ENCODE assay signal across 22 cellular contexts in the genomic region with DNA sequence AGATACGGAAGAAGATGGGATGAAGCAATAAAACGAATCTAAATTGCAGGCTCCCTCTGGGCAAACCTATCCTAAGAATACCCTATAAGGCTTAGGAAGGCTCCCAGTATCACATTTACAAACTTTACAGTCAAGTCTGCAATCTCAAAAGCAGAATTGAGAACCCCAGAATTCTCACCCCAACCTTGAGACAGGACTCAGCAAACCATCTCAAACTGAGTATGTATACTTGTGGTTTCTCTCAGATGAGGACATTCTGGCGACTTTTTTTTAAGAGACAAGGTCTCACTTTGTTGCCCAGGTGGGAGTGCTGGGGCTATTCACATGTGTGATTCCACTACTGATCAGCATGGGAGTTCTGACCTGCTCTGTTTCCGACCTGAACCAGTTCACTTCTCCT. TPM values are rescaled to one million over a fixed set of nuclear protein-coding genes. Genes with fewer than 3 reads are reported as not detected.
"Had no signal": no experiment of that assay in that cellular context is flagged by ENCODE, and none has a peak within 500 bp of the region (broad histone marks: within the 10 kb centered on the region; RNA-seq: fewer than 3 reads in every experiment).

No MANE protein-coding gene starts in this region.

- DNase-seq: activated CD4-positive, alpha-beta T cell treated with anti-CD3 and anti-CD28 coated beads, Interleukin-2, amount 10 ng/mL, durations not matched to agents 7 days and 5 days; activated CD4-positive, CD25-positive, alpha-beta regulatory T cell treated with anti-CD3 and anti-CD28 coated beads, Interleukin-2, amount 50 U/mL, for 72 hours; activated CD8-positive, alpha-beta T cell treated with anti-CD3 and anti-CD28 coated beads, Interleukin-2, amount 10 ng/mL, durations not matched to agents 7 days and 5 days; activated naive CD4-positive, alpha-beta T cell; activated naive CD8-positive, alpha-beta T cell treated with anti-CD3 and anti-CD28 coated beads, Interleukin-2, amount 10 ng/mL, durations not matched to agents 7 days and 5 days; activated T-cell treated with anti-CD3 and anti-CD28 coated beads, Interleukin-2, amount 50 U/mL, for 1 hour; amniotic stem cell; effector memory CD8-positive, alpha-beta T cell; foreskin melanocyte; kidney glomerular epithelial cell; left ventricle myocardium inferior; naive thymus-derived CD4-positive, alpha-beta T cell; ovary; stimulated activated CD4-positive, alpha-beta T cell treated with anti-CD3 and anti-CD28 coated beads, Interleukin-2, amount 100 ng/mL, for 48 hours; stimulated activated CD8-positive, alpha-beta memory T cell treated with anti-CD3 and anti-CD28 coated beads, Interleukin-4, amount 100 ng/mL, for 48 hours; stimulated activated naive CD4-positive, alpha-beta T cell treated with Interleukin-2 at 50 U/mL for 16 hours; WERI-Rb-1 had no signal

- ATAC-seq: activated CD8-positive, alpha-beta T cell treated with anti-CD3 and anti-CD28 coated beads, Interleukin-2, amount 10 ng/mL, durations not matched to agents 7 days and 5 days; activated T-helper 17 cell treated with anti-CD3 and anti-CD28 coated beads, Interleukin-2, amount 50 U/mL, for 72 hours; effector memory CD8-positive, alpha-beta T cell; naive thymus-derived CD4-positive, alpha-beta T cell had no signal

- FAIRE-seq: colon, endothelial cell of umbilical vein had no signal

- H3K4me1 Mint-ChIP-seq: activated naive CD8-positive, alpha-beta T cell treated with anti-CD3 and anti-CD28 coated beads, Interleukin-2, amount 10 ng/mL, durations not matched to agents 7 days and 5 days had no signal

- H3K27ac Mint-ChIP-seq: activated CD4-positive, alpha-beta T cell treated with anti-CD3 and anti-CD28 coated beads, Interleukin-2, amount 10 ng/mL, durations not matched to agents 7 days and 5 days; activated CD8-positive, alpha-beta T cell treated with anti-CD3 and anti-CD28 coated beads, Interleukin-2, amount 10 ng/mL, durations not matched to agents 7 days and 5 days; activated naive CD8-positive, alpha-beta T cell treated with anti-CD3 and anti-CD28 coated beads, Interleukin-2, amount 10 ng/mL, durations not matched to agents 7 days and 5 days; activated T-helper 17 cell treated with anti-CD3 and anti-CD28 coated beads, Interleukin-2, amount 50 U/mL, for 72 hours; naive thymus-derived CD4-positive, alpha-beta T cell had no signal

- H3K27me3 Mint-ChIP-seq: activated CD4-positive, alpha-beta T cell treated with anti-CD3 and anti-CD28 coated beads, Interleukin-2, amount 10 ng/mL, durations not matched to agents 7 days and 5 days; activated naive CD8-positive, alpha-beta T cell treated with anti-CD3 and anti-CD28 coated beads, Interleukin-2, amount 10 ng/mL, durations not matched to agents 7 days and 5 days; activated T-helper 17 cell treated with anti-CD3 and anti-CD28 coated beads, Interleukin-2, amount 50 U/mL, for 72 hours; central memory CD8-positive, alpha-beta T cell; effector memory CD8-positive, alpha-beta T cell; naive thymus-derived CD4-positive, alpha-beta T cell; type B pancreatic cell had no signal

- H3K4me3 Mint-ChIP-seq: activated CD4-positive, alpha-beta T cell treated with anti-CD3 and anti-CD28 coated beads, Interleukin-2, amount 10 ng/mL, durations not matched to agents 7 days and 5 days; activated CD8-positive, alpha-beta T cell treated with anti-CD3 and anti-CD28 coated beads, Interleukin-2, amount 10 ng/mL, durations not matched to agents 7 days and 5 days; activated naive CD8-positive, alpha-beta T cell treated with anti-CD3 and anti-CD28 coated beads, Interleukin-2, amount 10 ng/mL, durations not matched to agents 7 days and 5 days; activated T-helper 17 cell treated with anti-CD3 and anti-CD28 coated beads, Interleukin-2, amount 50 U/mL, for 72 hours; central memory CD8-positive, alpha-beta T cell; effector memory CD8-positive, alpha-beta T cell; naive thymus-derived CD4-positive, alpha-beta T cell; type B pancreatic cell had no signal

- H3K9me3 Mint-ChIP-seq: activated CD4-positive, alpha-beta T cell treated with anti-CD3 and anti-CD28 coated beads, Interleukin-2, amount 10 ng/mL, durations not matched to agents 7 days and 5 days; activated naive CD8-positive, alpha-beta T cell treated with anti-CD3 and anti-CD28 coated beads, Interleukin-2, amount 10 ng/mL, durations not matched to agents 7 days and 5 days; activated T-helper 17 cell treated with anti-CD3 and anti-CD28 coated beads, Interleukin-2, amount 50 U/mL, for 72 hours; central memory CD8-positive, alpha-beta T cell; effector memory CD8-positive, alpha-beta T cell; naive thymus-derived CD4-positive, alpha-beta T cell; type B pancreatic cell had no signal

RNA-seq across cellular contexts. Expression of a gene that starts 19.3 kb away (rescaled TPM):
- polyA plus RNA-seq: naive thymus-derived CD4-positive, alpha-beta T cell had no signal
